In the genomic region with DNA sequence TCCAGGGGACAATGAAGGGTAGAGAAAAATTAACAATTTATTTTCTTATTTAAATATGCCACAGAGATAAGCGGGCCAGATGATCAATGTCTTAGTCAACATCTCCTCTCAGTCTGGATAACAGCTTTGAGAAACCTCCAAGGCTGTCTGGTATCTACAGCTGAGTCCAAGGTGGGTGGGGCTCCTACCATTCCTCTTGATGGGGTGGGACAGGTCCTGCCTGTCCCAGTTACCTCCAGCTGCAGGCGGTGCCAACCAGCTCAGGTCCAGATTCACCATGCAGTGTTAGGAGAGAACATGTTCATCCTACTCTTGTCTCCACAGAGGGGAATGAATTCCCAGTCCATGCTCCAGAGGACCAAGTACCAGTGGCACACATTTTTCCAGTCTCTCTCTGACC, we compare ENCODE assay signal across 9 cellular contexts. TPM values are rescaled to one million over a fixed set of nuclear protein-coding genes. Genes with fewer than 3 reads are reported as not detected.
"Had no signal": no experiment of that assay in that cellular context is flagged by ENCODE, and none has a peak within 500 bp of the region (broad histone marks: within the 10 kb centered on the region; RNA-seq: fewer than 3 reads in every experiment).

No MANE protein-coding gene starts in this region.

- DNase-seq: GM23248, GOT3, H7, H9, HCEC 1CT, HFFc6 had no signal

- H3K36me3 ChIP-seq: HAP-1 had no signal

- H3K4me3 ChIP-seq: GM23248, GM23338, HAP-1 had no signal

- H3K4me1 ChIP-seq: HAP-1 had no signal

- H3K9me3 ChIP-seq: HAP-1 had no signal

RNA-seq across cellular contexts. Expression of a gene that starts 21.0 kb away (rescaled TPM):
- total RNA-seq: H4 had no signal

RNA-seq across cellular contexts. Expression of a gene that starts 32.7 kb away (rescaled TPM):
- total RNA-seq: GM23248, H4, HFFc6 had no signal
- polyA plus RNA-seq: GM23248 had no signal
